Comparison of ENCODE assay signal across 21 cellular contexts in genomic region chr6:26339612-26340011, GRCh38.
"Had no signal": no experiment of that assay in that cellular context is flagged by ENCODE, and none has a peak within 500 bp of the region (broad histone marks: within the 10 kb centered on the region; RNA-seq: fewer than 3 reads in every experiment).

No MANE protein-coding gene starts in this region.

- H3K4me3 ChIP-seq: esophagus muscularis mucosa, gastrocnemius medialis, heart right ventricle, psoas muscle, spleen, tibial artery, upper lobe of left lung, uterus had no signal

- H3K4me3 Mint-ChIP-seq: effector memory CD8-positive, alpha-beta T cell; naive thymus-derived CD4-positive, alpha-beta T cell; nephron progenitor cell; stimulated activated memory B cell treated with anti-CD40 and anti-IgM and Interleukin-4, amounts not matched to agents 10 μg/mL and 1 μg/mL and 100 μg/mL, for 72 hours; stimulated activated naive CD8-positive, alpha-beta T cell treated with anti-CD3 and anti-CD28 coated beads, Interleukin-15, Interleukin-2, amounts not matched to agents 100 ng/mL and 50 ng/mL, for 24 hours had no signal

- H3K27ac Mint-ChIP-seq: nephron progenitor cell; stimulated activated memory B cell treated with anti-CD40 and anti-IgM and Interleukin-4, amounts not matched to agents 10 μg/mL and 1 μg/mL and 100 μg/mL, for 72 hours; stimulated activated naive CD8-positive, alpha-beta T cell treated with anti-CD3 and anti-CD28 coated beads, Interleukin-15, Interleukin-2, amounts not matched to agents 100 ng/mL and 50 ng/mL, for 24 hours had no signal

- H3K4me1 ChIP-seq: gastrocnemius medialis, psoas muscle, uterus had no signal

- H3K27ac ChIP-seq: epithelial cell of prostate, esophagus muscularis mucosa, gastrocnemius medialis, heart right ventricle, psoas muscle, spleen, tibial artery, upper lobe of left lung, uterus had no signal

- DNase-seq: effector memory CD8-positive, alpha-beta T cell; gastrocnemius medialis; heart right ventricle; hypothalamus; kidney glomerular epithelial cell; naive thymus-derived CD4-positive, alpha-beta T cell; nephron progenitor cell; psoas muscle; spleen; stimulated activated CD4-positive, alpha-beta T cell treated with anti-CD3 and anti-CD28 coated beads, Interleukin-15, amount 100 ng/mL, for 24 hours; stimulated activated CD4-positive, alpha-beta T cell treated with anti-CD3 and anti-CD28 coated beads, Interleukin-1b, Interleukin-23, amount 100 ng/mL, for 48 hours; stimulated activated CD4-positive, alpha-beta T cell treated with anti-CD3 and anti-CD28 coated beads, Interleukin-4, amount 100 ng/mL, for 24 hours; tibial artery; upper lobe of left lung; uterus had no signal

- H3K27me3 ChIP-seq: upper lobe of left lung, uterus had no signal

- H3K36me3 Mint-ChIP-seq: naive thymus-derived CD4-positive, alpha-beta T cell; stimulated activated memory B cell treated with anti-CD40 and anti-IgM and Interleukin-4, amounts not matched to agents 10 μg/mL and 1 μg/mL and 100 μg/mL, for 72 hours had no signal

- H3K36me3 ChIP-seq: esophagus muscularis mucosa, gastrocnemius medialis, heart right ventricle, spleen, tibial artery, upper lobe of left lung, uterus had no signal

- FAIRE-seq: islet of Langerhans had no signal

- ATAC-seq: effector memory CD8-positive, alpha-beta T cell; gastrocnemius medialis; heart right ventricle; naive thymus-derived CD4-positive, alpha-beta T cell; psoas muscle; sciatic nerve; stimulated activated memory B cell treated with anti-CD40 and anti-IgM and Interleukin-4, amounts not matched to agents 10 μg/mL and 1 μg/mL and 100 μg/mL, for 72 hours had no signal

- H3K9me3 ChIP-seq: esophagus muscularis mucosa, gastrocnemius medialis, heart right ventricle, psoas muscle, spleen, tibial artery, upper lobe of left lung, uterus had no signal

- H3K27me3 Mint-ChIP-seq: effector memory CD8-positive, alpha-beta T cell; stimulated activated naive CD8-positive, alpha-beta T cell treated with anti-CD3 and anti-CD28 coated beads, Interleukin-15, Interleukin-2, amounts not matched to agents 100 ng/mL and 50 ng/mL, for 24 hours had no signal

- H3K9me3 Mint-ChIP-seq: effector memory CD8-positive, alpha-beta T cell; naive thymus-derived CD4-positive, alpha-beta T cell; nephron progenitor cell; stimulated activated memory B cell treated with anti-CD40 and anti-IgM and Interleukin-4, amounts not matched to agents 10 μg/mL and 1 μg/mL and 100 μg/mL, for 72 hours; stimulated activated naive CD8-positive, alpha-beta T cell treated with anti-CD3 and anti-CD28 coated beads, Interleukin-15, Interleukin-2, amounts not matched to agents 100 ng/mL and 50 ng/mL, for 24 hours had no signal
